17 cellular contexts compared by ENCODE assay signal in genomic region chrX:45191820-45192409, GRCh38. TPM values are rescaled to one million over a fixed set of nuclear protein-coding genes. Genes with fewer than 3 reads are reported as not detected.
A peak's percentile ranks its signal among the peaks of the same experiment; 100 is the strongest.
DNase-seq lines count a peak whose midpoint lies in the region; ATAC-seq and TF ChIP-seq lines count a peak whose summit lies in the region.
"Had no signal": no experiment of that assay in that cellular context is flagged by ENCODE, and none has a peak within 500 bp of the region (broad histone marks: within the 10 kb centered on the region; RNA-seq: fewer than 3 reads in every experiment).

No MANE protein-coding gene starts in this region.

- peaks cover 0 to 59% (median 8%) of the 10 kb centered on the region in 5 donors for H3K4me1 ChIP-seq in subcutaneous abdominal adipose tissue (ENCODE audit: control insufficient read depth in 5 of 5, insufficient read depth in 5 of 5, low read length in 5 of 5)
- no peaks in the 10 kb centered on the region for H3K4me1 ChIP-seq in suprapubic skin
- H3K4me1 ChIP-seq: thyroid gland had no signal

- peak overlapping the region; percentile 3 for H3K27ac ChIP-seq in subcutaneous abdominal adipose tissue (ENCODE audit: low read depth, low read length)
- no peak overlapping the region for H3K27ac ChIP-seq in suprapubic skin
- H3K27ac ChIP-seq: sigmoid colon, thyroid gland had no signal

- H3K36me3 ChIP-seq in subcutaneous abdominal adipose tissue (ENCODE audit: control insufficient read depth in 5 of 5, insufficient read depth in 5 of 5, low read length in 5 of 5) (peaks cover 0 to 4% (median 0%) of the 10 kb centered on the region in 5 donors), suprapubic skin (no peaks in the 10 kb centered on the region)
- H3K36me3 ChIP-seq: sigmoid colon, thyroid gland had no signal

- intact Hi-C loops in activated T-helper 1 cell treated with anti-CD3 and anti-CD28 coated beads, Interleukin-12 subunit alpha, Interleukin-12 subunit beta, Interleukin-2, Interleukin-4 antibody, amounts not matched to agents 30 ng/mL and 10 ng/mL and 1 ng/mL, durations not matched to agents 14 hours and 24 hours and 36 hours (cut with micrococcal nuclease): loop anchor here (5.0 kb wide), 1 partner anchor 1355 kb away; no protein-coding TSS in a partner anchor

- H3K27me3 ChIP-seq in subcutaneous abdominal adipose tissue (ENCODE audit: control insufficient read depth in 5 of 5, insufficient read depth in 4 of 5, low read length in 5 of 5): peaks cover 4 to 13% (median 10%) of the 10 kb centered on the region in 5 donors
- no peaks in the 10 kb centered on the region for H3K27me3 ChIP-seq in suprapubic skin
- H3K27me3 ChIP-seq: sigmoid colon, thyroid gland had no signal

- H3K4me3 ChIP-seq in subcutaneous abdominal adipose tissue (ENCODE audit: low read depth in 1 of 5, low read length in 5 of 5) (peak overlapping the region in 1 of 5 donors; percentile 17), suprapubic skin (no peak overlapping the region)
- H3K4me3 ChIP-seq: GM12878, sigmoid colon, thyroid gland had no signal

- DNase-seq in activated naive CD4-positive, alpha-beta T cell treated with anti-CD3 and anti-CD28 coated beads, Interleukin-2, amount 50 U/mL, for 72 hours (ENCODE audit: low spot score in 2 of 2): no peak
- no peak for DNase-seq in activated naive CD4-positive, alpha-beta T cell treated with anti-CD3 and anti-CD28 coated beads, Interleukin-2, amount 10 ng/mL, durations not matched to agents 7 days and 5 days
- DNase-seq in activated T-helper 1 cell treated with anti-CD3 and anti-CD28 coated beads, Interleukin-12 subunit alpha, Interleukin-12 subunit beta, Interleukin-2, Interleukin-4 antibody, amounts not matched to agents 30 ng/mL and 10 ng/mL and 1 ng/mL, durations not matched to agents 14 hours and 24 hours and 36 hours (ENCODE audit: low spot score): no peak
- DNase-seq in hypothalamus (lab: John Stamatoyannopoulos, UW) (peak in 38 of 51 donors; percentile 0 to 75 (median 14)), DMS153 (lab: John Stamatoyannopoulos, UW) (no peak), suprapubic skin (ENCODE audit: low spot score in 2 of 2) (no peak), GM19238 (ENCODE audit: insufficient read length, low spot score) (no peak)
- DNase-seq: activated gamma-delta T cell treated with Interleukin-2 at 50 U/mL for 16 hours; NCI-H146; NK-92 treated with Interleukin-12 subunit alpha and Interleukin-12 subunit beta, amount 100 ng/mL, for 24 hours; sigmoid colon; stimulated activated CD4-positive, alpha-beta T cell treated with anti-CD3 and anti-CD28 coated beads, Interleukin-2, amount 100 ng/mL, for 48 hours; thyroid gland had no signal

- TF ChIP-seq POLR2A in suprapubic skin (IDR thresholded peaks at IDR 0.05): no peak

- CTCF ChIA-PET in activated naive CD4-positive, alpha-beta T cell treated with anti-CD3 and anti-CD28 coated beads, Interleukin-2, amount 10 ng/mL, durations not matched to agents 7 days and 5 days (lab: Charles Lee): interaction anchor here (0.5 kb wide), 1 partner anchor 11 kb away, joined by 3 read pairs; no protein-coding TSS in a partner anchor

- no peaks in the 10 kb centered on the region for H3K27me3 Mint-ChIP-seq in activated naive CD4-positive, alpha-beta T cell treated with anti-CD3 and anti-CD28 coated beads, Interleukin-2, amount 10 ng/mL, durations not matched to agents 7 days and 5 days
- H3K27me3 Mint-ChIP-seq in activated T-helper 1 cell treated with anti-CD3 and anti-CD28 coated beads, Interleukin-12 subunit alpha, Interleukin-12 subunit beta, Interleukin-2, Interleukin-4 antibody, amounts not matched to agents 30 ng/mL and 10 ng/mL and 1 ng/mL, durations not matched to agents 14 hours and 24 hours and 36 hours (ENCODE audit: insufficient read depth): no peaks in the 10 kb centered on the region

- H3K9ac ChIP-seq in subcutaneous abdominal adipose tissue (ENCODE audit: low read length in 5 of 5): no peak overlapping the region

- H3K9me3 ChIP-seq in subcutaneous abdominal adipose tissue (ENCODE audit: control insufficient read depth in 5 of 5, low read length in 5 of 5) (no peaks in the 10 kb centered on the region), suprapubic skin (no peaks in the 10 kb centered on the region)
- H3K9me3 ChIP-seq: sigmoid colon, thyroid gland had no signal

- no peak for TF ChIP-seq EP300 in suprapubic skin (IDR thresholded peaks at IDR 0.05)

- ATAC-seq in activated naive CD4-positive, alpha-beta T cell treated with anti-CD3 and anti-CD28 coated beads, Interleukin-2, amount 50 U/mL, for 72 hours: peak; percentile 62 to 75

- no peaks in the 10 kb centered on the region for H3K36me3 Mint-ChIP-seq in activated naive CD4-positive, alpha-beta T cell treated with anti-CD3 and anti-CD28 coated beads, Interleukin-2, amount 50 U/mL, for 72 hours
- no peaks in the 10 kb centered on the region for H3K36me3 Mint-ChIP-seq in activated naive CD4-positive, alpha-beta T cell treated with anti-CD3 and anti-CD28 coated beads, Interleukin-2, amount 10 ng/mL, durations not matched to agents 7 days and 5 days
- no peaks in the 10 kb centered on the region for H3K36me3 Mint-ChIP-seq in activated T-helper 1 cell treated with anti-CD3 and anti-CD28 coated beads, Interleukin-12 subunit alpha, Interleukin-12 subunit beta, Interleukin-2, Interleukin-4 antibody, amounts not matched to agents 30 ng/mL and 10 ng/mL and 1 ng/mL, durations not matched to agents 14 hours and 24 hours and 36 hours (ENCODE audit: low read depth)
- H3K36me3 Mint-ChIP-seq: mesothelial cell of epicardium had no signal

- 58% methylated on average over 7 of the region's 7 CpGs for WGBS in suprapubic skin

- no peak overlapping the region for H3K4me3 Mint-ChIP-seq in activated naive CD4-positive, alpha-beta T cell treated with anti-CD3 and anti-CD28 coated beads, Interleukin-2, amount 10 ng/mL, durations not matched to agents 7 days and 5 days
- H3K4me3 Mint-ChIP-seq in activated T-helper 1 cell treated with anti-CD3 and anti-CD28 coated beads, Interleukin-12 subunit alpha, Interleukin-12 subunit beta, Interleukin-2, Interleukin-4 antibody, amounts not matched to agents 30 ng/mL and 10 ng/mL and 1 ng/mL, durations not matched to agents 14 hours and 24 hours and 36 hours: no peak overlapping the region
- H3K4me3 Mint-ChIP-seq: mesothelial cell of epicardium had no signal

- no peaks in the 10 kb centered on the region for H3K9me3 Mint-ChIP-seq in activated naive CD4-positive, alpha-beta T cell treated with anti-CD3 and anti-CD28 coated beads, Interleukin-2, amount 50 U/mL, for 72 hours
- no peaks in the 10 kb centered on the region for H3K9me3 Mint-ChIP-seq in activated naive CD4-positive, alpha-beta T cell treated with anti-CD3 and anti-CD28 coated beads, Interleukin-2, amount 10 ng/mL, durations not matched to agents 7 days and 5 days
- no peaks in the 10 kb centered on the region for H3K9me3 Mint-ChIP-seq in activated T-helper 1 cell treated with anti-CD3 and anti-CD28 coated beads, Interleukin-12 subunit alpha, Interleukin-12 subunit beta, Interleukin-2, Interleukin-4 antibody, amounts not matched to agents 30 ng/mL and 10 ng/mL and 1 ng/mL, durations not matched to agents 14 hours and 24 hours and 36 hours

- no peak for TF ChIP-seq CTCF in suprapubic skin (IDR thresholded peaks at IDR 0.05)

- peaks cover 20% of the 10 kb centered on the region for H3K4me1 Mint-ChIP-seq in activated naive CD4-positive, alpha-beta T cell treated with anti-CD3 and anti-CD28 coated beads, Interleukin-2, amount 10 ng/mL, durations not matched to agents 7 days and 5 days
- H3K4me1 Mint-ChIP-seq in activated T-helper 1 cell treated with anti-CD3 and anti-CD28 coated beads, Interleukin-12 subunit alpha, Interleukin-12 subunit beta, Interleukin-2, Interleukin-4 antibody, amounts not matched to agents 30 ng/mL and 10 ng/mL and 1 ng/mL, durations not matched to agents 14 hours and 24 hours and 36 hours (ENCODE audit: low read depth): peaks cover 32% of the 10 kb centered on the region
- H3K4me1 Mint-ChIP-seq: mesothelial cell of epicardium had no signal

- H3K27ac Mint-ChIP-seq in activated naive CD4-positive, alpha-beta T cell treated with anti-CD3 and anti-CD28 coated beads, Interleukin-2, amount 50 U/mL, for 72 hours: peak overlapping the region; percentile 84 to 95
- no peak overlapping the region for H3K27ac Mint-ChIP-seq in activated naive CD4-positive, alpha-beta T cell treated with anti-CD3 and anti-CD28 coated beads, Interleukin-2, amount 10 ng/mL, durations not matched to agents 7 days and 5 days
- H3K27ac Mint-ChIP-seq in activated T-helper 1 cell treated with anti-CD3 and anti-CD28 coated beads, Interleukin-12 subunit alpha, Interleukin-12 subunit beta, Interleukin-2, Interleukin-4 antibody, amounts not matched to agents 30 ng/mL and 10 ng/mL and 1 ng/mL, durations not matched to agents 14 hours and 24 hours and 36 hours: peak overlapping the region; percentile 48
- H3K27ac Mint-ChIP-seq: mesothelial cell of epicardium had no signal

RNA-seq across cellular contexts. Expression of gene DIPK2B, which starts 8.8 kb away (rescaled TPM):
- total RNA-seq in activated naive CD4-positive, alpha-beta T cell treated with anti-CD3 and anti-CD28 coated beads, Interleukin-2, amount 50 U/mL, for 72 hours: under 1 TPM in 1 of 2 donors, not detected in 1; 0.29 TPM
- not detected in 2 replicates for total RNA-seq in activated T-helper 1 cell treated with anti-CD3 and anti-CD28 coated beads, Interleukin-12 subunit alpha, Interleukin-12 subunit beta, Interleukin-2, Interleukin-4 antibody, amounts not matched to agents 30 ng/mL and 10 ng/mL and 1 ng/mL, durations not matched to agents 14 hours and 24 hours and 36 hours
- 10 to 100 TPM in 2 of 4 donors, 1 to 10 TPM in 2; 3.2 to 14.7 (median 8.7) TPM for total RNA-seq in suprapubic skin
- total RNA-seq: activated CD8-positive, alpha-beta memory T cell treated with anti-CD3 and anti-CD28 coated beads for 36 hours; GM12878; mesothelial cell of epicardium had no signal

Comparison
In these comparisons a context has a peak if more than half of its experiments do, and no peak if none do; other contexts are left out.
1. DNase-seq: peak in hypothalamus (38 of 51); none in activated naive CD4-positive, alpha-beta T cell treated with anti-CD3 and anti-CD28 coated beads, Interleukin-2, amount 50 U/mL, for 72 hours (0 of 2), activated naive CD4-positive, alpha-beta T cell treated with anti-CD3 and anti-CD28 coated beads, Interleukin-2, amount 10 ng/mL, durations not matched to agents 7 days and 5 days (single experiment), activated T-helper 1 cell treated with anti-CD3 and anti-CD28 coated beads, Interleukin-12 subunit alpha, Interleukin-12 subunit beta, Interleukin-2, Interleukin-4 antibody, amounts not matched to agents 30 ng/mL and 10 ng/mL and 1 ng/mL, durations not matched to agents 14 hours and 24 hours and 36 hours (single experiment), DMS153 (single experiment), suprapubic skin (0 of 2) and GM19238 (single experiment).